In the genomic region with DNA sequence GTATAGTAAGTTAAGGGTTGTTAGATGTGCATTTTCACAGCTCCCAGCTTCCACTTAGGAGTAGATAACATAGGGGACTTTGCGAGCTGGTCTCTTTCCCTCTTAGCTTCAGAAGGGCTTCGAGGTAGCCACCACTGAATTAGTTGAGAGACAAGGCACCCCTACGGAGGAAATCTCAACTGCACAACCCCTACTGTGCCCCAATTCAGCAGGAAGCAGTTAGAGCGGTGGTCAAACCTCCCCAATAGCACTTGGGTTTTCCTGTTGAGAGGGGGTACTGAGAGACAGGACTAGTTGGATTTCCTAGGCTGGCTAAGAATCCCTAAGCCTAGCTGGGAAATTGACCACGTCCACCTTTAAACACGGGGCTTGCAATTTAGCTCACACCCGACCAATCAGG, we compare ENCODE assay signal across 8 cellular contexts. TPM values are rescaled to one million over a fixed set of nuclear protein-coding genes. Genes with fewer than 3 reads are reported as not detected.
DNase-seq lines count a peak whose midpoint lies in the region; ATAC-seq and TF ChIP-seq lines count a peak whose summit lies in the region.

No MANE protein-coding gene starts in this region.

- H3K27me3 ChIP-seq in heart right ventricle (no peaks in the 10 kb centered on the region), mesendoderm (ENCODE audit: insufficient read depth, low read length, poor library complexity) (no peaks in the 10 kb centered on the region), vagina (no peaks in the 10 kb centered on the region)

- H3K9me3 ChIP-seq in heart right ventricle (no peaks in the 10 kb centered on the region), vagina (no peaks in the 10 kb centered on the region)

- intact Hi-C loops in heart right ventricle (cut with DNase I) (no loop called here), Right ventricle myocardium superior (cut with DNase I) (no loop called here), vagina (cut with DNase I) (no loop called here)

- H4K8ac ChIP-seq in mesendoderm (ENCODE audit: low read depth, low read length): no peak overlapping the region

- no peak overlapping the region for H2BK5ac ChIP-seq in mesendoderm (ENCODE audit: low read length)

- no peak overlapping the region for H3K18ac ChIP-seq in mesendoderm (ENCODE audit: low read length)

- peak overlapping the region; percentile 7 for H3K4me2 ChIP-seq in mesendoderm (ENCODE audit: low read length)

- peaks cover 2% of the 10 kb centered on the region for H3K79me2 ChIP-seq in mesendoderm (ENCODE audit: control insufficient read depth, insufficient read depth, low read length)

- peak overlapping the region; percentile 29 for H3K9ac ChIP-seq in mesendoderm (ENCODE audit: low read length)

- H3K23ac ChIP-seq in mesendoderm (ENCODE audit: low read length): no peak overlapping the region

- no peak overlapping the region for H2AK5ac ChIP-seq in mesendoderm (ENCODE audit: low read length)

- DNase-seq in heart right ventricle (no peak), Right ventricle myocardium superior (no peak), astrocyte of the spinal cord (ENCODE audit: low read depth, low spot score) (no peak), mesendoderm (no peak), vagina (ENCODE audit: extremely low spot score in 2 of 2) (no peak), SW480 (ENCODE audit: low spot score) (no peak), activated gamma-delta T cell (lab: John Stamatoyannopoulos, UW) (no peak)

- no peak overlapping the region for H3K4ac ChIP-seq in mesendoderm (ENCODE audit: low read depth, low read length)

- H3K4me1 ChIP-seq in heart right ventricle (peaks cover 4 to 57% (median 38%) of the 10 kb centered on the region in 9 donors), mesendoderm (ENCODE audit: control insufficient read depth, low read depth, low read length) (peaks cover 11% of the 10 kb centered on the region), vagina (peaks cover 41% of the 10 kb centered on the region)

- H4K5ac ChIP-seq in mesendoderm (ENCODE audit: low read length): no peak overlapping the region

- WGBS in heart right ventricle, 2 donors: 88 to 90% methylated on average over 7 of the region's 7 CpGs
- WGBS in mesendoderm (ENCODE audit: extremely low coverage, insufficient coverage, low lambda C conversion rate): no CpG with 5 or more reads among the region's 7 CpGs

- H2BK120ac ChIP-seq in mesendoderm (ENCODE audit: low read depth, low read length): no peak overlapping the region

- no peak for TF ChIP-seq POLR2A in vagina (IDR thresholded peaks at IDR 0.05)

- no peak overlapping the region for H2BK15ac ChIP-seq in mesendoderm (replicated peaks; ENCODE audit: low read depth)

- peaks cover 0 to 3% (median 0%) of the 10 kb centered on the region in 9 donors for H3K36me3 ChIP-seq in heart right ventricle
- no peaks in the 10 kb centered on the region for H3K36me3 ChIP-seq in mesendoderm (ENCODE audit: control insufficient read depth, insufficient read depth, low read length)
- no peaks in the 10 kb centered on the region for H3K36me3 ChIP-seq in vagina

- ATAC-seq in heart right ventricle: no peak
- ATAC-seq in Right ventricle myocardium superior (ENCODE audit: poor library complexity): no peak
- ATAC-seq in HG02610 (IDR thresholded peaks at IDR 0.05; ENCODE audit: unreplicated experiment): no peak

- no peak overlapping the region for H3K56ac ChIP-seq in mesendoderm (ENCODE audit: low read length)

- in situ Hi-C loops in astrocyte of the spinal cord (cut with HindIII; ENCODE audit: low sequenced_read_pairs): no loop called here

- peak overlapping the region in 1 of 10 donors; percentile 100 for H3K27ac ChIP-seq in heart right ventricle
- no peak overlapping the region for H3K27ac ChIP-seq in mesendoderm (ENCODE audit: low read depth, low read length)
- H3K27ac ChIP-seq in vagina: no peak overlapping the region

- TF ChIP-seq CTCF in heart right ventricle (IDR thresholded peaks at IDR 0.05) (no peak), astrocyte of the spinal cord (IDR thresholded peaks at IDR 0.05; ENCODE audit: low read depth, low read length) (no peak), vagina (IDR thresholded peaks at IDR 0.05) (no peak)

- H3K79me1 ChIP-seq in mesendoderm (ENCODE audit: low read length): peaks cover 10% of the 10 kb centered on the region

- peak overlapping the region in 7 of 10 donors; percentile 66 to 98 (median 96) for H3K4me3 ChIP-seq in heart right ventricle
- peak overlapping the region; percentile 71 for H3K4me3 ChIP-seq in astrocyte of the spinal cord (ENCODE audit: low read depth, low read length)
- no peak overlapping the region for H3K4me3 ChIP-seq in mesendoderm (ENCODE audit: low read length)
- H3K4me3 ChIP-seq in vagina: peak overlapping the region; percentile 79 to 99

RNA-seq across cellular contexts. Expression of a gene that starts 1.1 kb away (rescaled TPM):
- 10 to 100 TPM; 12.3 to 21.3 (median 17.6) TPM for total RNA-seq in heart right ventricle
- polyA plus RNA-seq in heart right ventricle: 10 to 100 TPM in 1 of 2 donors, 1 to 10 TPM in 1; 7.1 to 11.9 TPM
- 13.5 TPM for total RNA-seq in Right ventricle myocardium superior
- polyA plus RNA-seq in mesendoderm (2013, experiment 1 of 2): 16.0 TPM
- 17.2 TPM for polyA plus RNA-seq in mesendoderm (2013, experiment 2 of 2)
- 45.2 TPM for total RNA-seq in vagina
